ENCODE assay signal across 1 cellular context in genomic region chr1:155308493-155309422, GRCh38.
TF ChIP-seq lines count a peak whose summit lies in the region.

Gene FDPS, plus strand, starts transcription at chr1:155308866. Its CDS starts 924 bp downstream, at chr1:155309790.

TF ChIP-seq in HepG2, 621 proteins besides CTCF, POLR2A, EP300 and RAD21 (continued from another document and continues in another):
- TF ChIP-seq ZUFSP (CRISPR knock-in tag; IDR thresholded peaks at IDR 0.05; ENCODE audit: borderline replicate concordance) = no peak
- TF ChIP-seq ZNF839 (CRISPR knock-in tag; IDR thresholded peaks at IDR 0.05; ENCODE audit: borderline replicate concordance) = 0 out of 2 replicates have a peak, but pooled peaks have one; percentile 56
- TF ChIP-seq ZHX2 (IDR thresholded peaks at IDR 0.05; ENCODE audit: low read depth) = peak; percentile 72; the same call in 1 of the 2 replicates
- TF ChIP-seq ZHX2 (CRISPR knock-in tag; IDR thresholded peaks at IDR 0.05; ENCODE audit: borderline replicate concordance) = no peak
- TF ChIP-seq ZNF557 (CRISPR knock-in tag; IDR thresholded peaks at IDR 0.05) = 0 out of 2 replicates have a peak, but pooled peaks have one; percentile 67
- TF ChIP-seq KDM6A (CRISPR knock-in tag; IDR thresholded peaks at IDR 0.05; ENCODE audit: low read depth) = no peak
- TF ChIP-seq NAIF1 (CRISPR knock-in tag; IDR thresholded peaks at IDR 0.05; ENCODE audit: borderline replicate concordance) = peak; percentile 85; the same call in 1 of the 2 replicates
- TF ChIP-seq EED (CRISPR knock-in tag; IDR thresholded peaks at IDR 0.05) = no peak; the same call in 1 of the 2 replicates
- TF ChIP-seq ZNF276 (CRISPR knock-in tag; IDR thresholded peaks at IDR 0.05; ENCODE audit: low read depth) = peak; percentile 24; the same call in 1 of the 2 replicates
- peak; percentile 78 for TF ChIP-seq RFX5 (IDR thresholded peaks at IDR 0.05; ENCODE audit: low read depth, low read length)
- TF ChIP-seq ZSCAN12 (CRISPR knock-in tag; IDR thresholded peaks at IDR 0.05) = no peak
- TF ChIP-seq ZNF431 (CRISPR knock-in tag; IDR thresholded peaks at IDR 0.05; ENCODE audit: borderline replicate concordance, low read depth) = 0 out of 2 replicates have a peak, but pooled peaks have one; percentile 38
- TF ChIP-seq DMTF1 (CRISPR knock-in tag; IDR thresholded peaks at IDR 0.05) = no peak
- TF ChIP-seq ZNF605 (CRISPR knock-in tag; IDR thresholded peaks at IDR 0.05) = peak; percentile 59; the same call in 1 of the 2 replicates
- TF ChIP-seq RCOR2 (CRISPR knock-in tag; IDR thresholded peaks at IDR 0.05) = no peak
- peak; percentile 27; the same call in 1 of the 2 replicates for TF ChIP-seq ZKSCAN8 (CRISPR knock-in tag; IDR thresholded peaks at IDR 0.05; ENCODE audit: borderline replicate concordance)
- peak; percentile 92 for TF ChIP-seq CHD2 (IDR thresholded peaks at IDR 0.05; ENCODE audit: low read depth, low read length)
- TF ChIP-seq U2AF1 (optimal IDR thresholded peaks at IDR 0.05; ENCODE audit: low read depth, low read length) = no peak
- TF ChIP-seq ARNT2 (CRISPR knock-in tag; IDR thresholded peaks at IDR 0.05; ENCODE audit: low read depth) = peak; percentile 49; the same call in 1 of the 2 replicates
- TF ChIP-seq ZNF558 (CRISPR knock-in tag; IDR thresholded peaks at IDR 0.05; ENCODE audit: borderline replicate concordance) = 0 out of 2 replicates have a peak, but pooled peaks have one; percentile 66
- peak; percentile 91 for TF ChIP-seq KDM2A (CRISPR knock-in tag; IDR thresholded peaks at IDR 0.05; ENCODE audit: borderline replicate concordance, low read depth)
- TF ChIP-seq FOXA3 (CRISPR knock-in tag; IDR thresholded peaks at IDR 0.05) = 0 out of 2 replicates have a peak, but pooled peaks have one; percentile 52
- TF ChIP-seq JARID2 (CRISPR knock-in tag; IDR thresholded peaks at IDR 0.05; ENCODE audit: insufficient replicate concordance) = no peak
- TF ChIP-seq ZBTB33 (CRISPR knock-in tag; IDR thresholded peaks at IDR 0.05) = no peak
- TF ChIP-seq ZIK1 (CRISPR knock-in tag; IDR thresholded peaks at IDR 0.05; ENCODE audit: borderline replicate concordance, low read depth) = peak; percentile 64; the same call in 1 of the 2 replicates
- TF ChIP-seq SIN3A (IDR thresholded peaks at IDR 0.05; ENCODE audit: borderline replicate concordance, low read depth, low read length) = peak; percentile 78; the same call in 1 of the 2 replicates
- TF ChIP-seq HBP1 (CRISPR knock-in tag; IDR thresholded peaks at IDR 0.05; ENCODE audit: low read depth) = peak; percentile 56; the same call in 1 of the 2 replicates
- no peak for TF ChIP-seq SP140L (CRISPR knock-in tag; IDR thresholded peaks at IDR 0.05; ENCODE audit: borderline replicate concordance)
- no peak for TF ChIP-seq SOX6 (IDR thresholded peaks at IDR 0.05)
- TF ChIP-seq SOX6 (CRISPR knock-in tag; IDR thresholded peaks at IDR 0.05) = peak; percentile 47
- no peak for TF ChIP-seq FIP1L1 (IDR thresholded peaks at IDR 0.05; ENCODE audit: borderline replicate concordance, insufficient read depth, low read depth, low read length)
- TF ChIP-seq NR2F2 (IDR thresholded peaks at IDR 0.05; ENCODE audit: borderline replicate concordance, low read depth) = no peak
- peak; percentile 20 for TF ChIP-seq SKI (IDR thresholded peaks at IDR 0.05; ENCODE audit: partially characterized antibody)
- TF ChIP-seq SOX13 (IDR thresholded peaks at IDR 0.05) = no peak
- peak in 1 of 2 experiments; percentile 7; a peak in 1 of 4 replicates for TF ChIP-seq SOX13 (CRISPR knock-in tag; conservative IDR thresholded peaks at IDR 0.05 in 1 of 2, IDR thresholded peaks at IDR 0.05 in 1 of 2)
- TF ChIP-seq ZBTB49 (CRISPR knock-in tag; IDR thresholded peaks at IDR 0.05; ENCODE audit: borderline replicate concordance) = 0 out of 2 replicates have a peak, but pooled peaks have one; percentile 7
- peak; percentile 60; the same call in 1 of the 2 replicates for TF ChIP-seq MXD3 (CRISPR knock-in tag; IDR thresholded peaks at IDR 0.05)
- no peak for TF ChIP-seq ZNF576 (CRISPR knock-in tag; IDR thresholded peaks at IDR 0.05)
- TF ChIP-seq ZNF768 (CRISPR knock-in tag; IDR thresholded peaks at IDR 0.05) = no peak
- TF ChIP-seq ZNF747 (CRISPR knock-in tag; IDR thresholded peaks at IDR 0.05; ENCODE audit: borderline replicate concordance) = peak; percentile 58; the same call in 1 of the 2 replicates
- TF ChIP-seq ZNF343 (CRISPR knock-in tag; IDR thresholded peaks at IDR 0.05) = 0 out of 2 replicates have a peak, but pooled peaks have one; percentile 61
